Comparison of ENCODE assay signal across 15 cellular contexts in the genomic region with DNA sequence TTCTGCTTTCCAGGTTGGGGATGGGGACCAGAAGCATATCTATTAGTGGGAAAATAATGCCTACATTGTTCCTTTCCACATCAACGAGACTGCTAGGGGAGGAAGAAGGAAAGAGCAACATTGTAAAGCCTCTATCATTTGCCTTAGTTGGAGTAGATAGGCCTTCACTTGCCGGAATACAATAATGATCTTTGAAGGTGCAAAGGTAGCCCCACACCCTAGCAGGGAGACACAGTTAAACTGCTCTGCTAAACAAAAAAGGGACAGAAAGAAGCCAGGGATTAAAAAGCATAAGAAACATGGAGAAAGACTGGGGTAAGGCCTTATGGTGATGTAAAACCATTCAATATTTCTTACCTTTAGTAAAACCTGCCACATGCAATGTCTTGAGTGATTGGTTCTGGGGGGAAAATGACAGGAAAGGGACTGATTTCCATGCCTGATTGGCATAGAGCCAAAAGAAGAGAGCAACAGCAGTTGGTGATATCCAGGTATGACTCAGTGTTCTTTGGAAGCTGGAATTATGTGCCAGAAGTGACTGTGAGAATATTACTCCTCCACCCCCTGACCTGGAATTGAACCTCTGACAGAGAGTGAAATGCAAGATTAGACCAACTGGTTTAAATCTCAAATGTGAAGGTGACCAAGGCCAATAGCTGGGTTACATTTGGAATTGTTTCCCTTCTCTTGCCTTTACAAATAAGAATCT. TPM values are rescaled to one million over a fixed set of nuclear protein-coding genes. Genes with fewer than 3 reads are reported as not detected.
DNase-seq lines count a peak whose midpoint lies in the region; FAIRE-seq and TF ChIP-seq lines count a peak whose summit lies in the region.
"Had no signal": no experiment of that assay in that cellular context is flagged by ENCODE, and none has a peak within 500 bp of the region (broad histone marks: within the 10 kb centered on the region; RNA-seq: fewer than 3 reads in every experiment).

No MANE protein-coding gene starts in this region.

- intact Hi-C loops in prostate gland (cut with DNase I), result no loop called here

- H3K9me3 ChIP-seq in prostate gland, result no peaks in the 10 kb centered on the region
- H3K9me3 ChIP-seq: spleen, suprapubic skin had no signal

- peaks cover 8% of the 10 kb centered on the region for H3K4me1 ChIP-seq in prostate gland (replicated peaks)
- H3K4me1 ChIP-seq: spleen, suprapubic skin had no signal

- H3K27ac ChIP-seq in prostate gland, result peak overlapping the region; percentile 8 to 51
- H3K27ac ChIP-seq: spleen, suprapubic skin had no signal

- WGBS in prostate gland, result 58% methylated on average over 2 of the region's 2 CpGs

- no peak overlapping the region for H3K4me3 ChIP-seq in prostate gland
- H3K4me3 ChIP-seq: spleen, suprapubic skin had no signal

- FAIRE-seq in HTR-8/SVneo (lab: Jason Lieb, UNC), result no peak

- no peak for TF ChIP-seq CTCF in prostate gland (IDR thresholded peaks at IDR 0.05)

- no peaks in the 10 kb centered on the region for H3K36me3 ChIP-seq in prostate gland
- H3K36me3 ChIP-seq: spleen, suprapubic skin had no signal

- TF ChIP-seq POLR2A in prostate gland (IDR thresholded peaks at IDR 0.05) (no peak), erythroblast (IDR thresholded peaks at IDR 0.05; ENCODE audit: low read length) (no peak)

- DNase-seq in HCEC 1CT, result peak; percentile 23
- peak; percentile 71 for DNase-seq in NCI-H69 (lab: John Stamatoyannopoulos, UW)
- DNase-seq in dermis blood vessel endothelial cell, result peak; percentile 26
- DNase-seq in prostate gland (ENCODE audit: low spot score), result no peak
- no peak for DNase-seq in DMS114 treated with DMSO at 0.1 percent for 48 hours (lab: John Stamatoyannopoulos, UW; ENCODE audit: unreplicated experiment)
- DNase-seq in hepatic stellate cell (ENCODE audit: low spot score), result no peak
- DNase-seq in erythroblast (lab: John Stamatoyannopoulos, UW), result no peak
- DNase-seq in HTR-8/SVneo (ENCODE audit: insufficient read length, low spot score), result no peak
- DNase-seq: activated gamma-delta T cell; CD8-positive, alpha-beta memory T cell; Right ventricle myocardium superior; spleen had no signal

- no peaks in the 10 kb centered on the region for H3K27me3 ChIP-seq in prostate gland (replicated peaks; ENCODE audit: insufficient read depth)
- H3K27me3 ChIP-seq: spleen, suprapubic skin had no signal

RNA-seq across cellular contexts. Expression of gene DNASE2B, which starts 8.1 kb away (rescaled TPM):
- total RNA-seq in dermis blood vessel endothelial cell (not detected in 2 replicates), prostate gland (1 to 10 TPM in 1 of 2 donors, under 1 TPM in 1; 0.85 to 8.6 TPM)
- total RNA-seq: CD8-positive, alpha-beta memory T cell; epithelial cell of proximal tubule; NCI-H460; Right ventricle myocardium superior had no signal

Comparison
In these comparisons a context has a peak if more than half of its experiments do, and no peak if none do; other contexts are left out.
1. DNase-seq: peak in HCEC 1CT (single experiment), NCI-H69 (single experiment) and dermis blood vessel endothelial cell (single experiment); none in prostate gland (single experiment), DMS114 treated with DMSO at 0.1 percent for 48 hours (single experiment), hepatic stellate cell (single experiment), erythroblast (0 of 2) and HTR-8/SVneo (single experiment).